Comparison of ENCODE assay signal across 2 cellular contexts in the genomic region with DNA sequence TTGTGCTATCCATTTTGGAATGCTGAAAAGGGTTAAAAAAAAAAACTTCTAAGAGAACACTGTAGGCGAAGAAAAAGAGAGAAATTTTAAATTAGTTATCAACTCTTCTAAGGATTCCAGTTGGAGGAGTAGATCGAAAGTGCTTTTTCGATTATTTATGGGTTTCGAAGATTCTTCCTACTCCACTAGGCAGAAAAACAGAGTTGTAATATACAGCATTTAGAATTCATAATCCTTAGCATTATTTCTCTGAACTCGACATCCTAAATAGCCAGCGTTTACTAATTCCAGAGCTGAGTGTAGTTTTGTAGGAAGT.
TF ChIP-seq lines count a peak whose summit lies in the region.

No MANE protein-coding gene starts in this region.

TF ChIP-seq in endothelial cell of umbilical vein, 7 proteins besides CTCF, POLR2A, EP300 and RAD21 (continued from another document):
- TF ChIP-seq GATA2 (IDR thresholded peaks at IDR 0.05; ENCODE audit: insufficient read depth, insufficient read length, low read depth, low read length) (no peak), MYC (IDR thresholded peaks at IDR 0.05; ENCODE audit: low read depth, low read length) (no peak), JUN (IDR thresholded peaks at IDR 0.05; ENCODE audit: borderline replicate concordance, insufficient read depth, insufficient read length, low read depth) (no peak)
- TF ChIP-seq, protein P1, sequence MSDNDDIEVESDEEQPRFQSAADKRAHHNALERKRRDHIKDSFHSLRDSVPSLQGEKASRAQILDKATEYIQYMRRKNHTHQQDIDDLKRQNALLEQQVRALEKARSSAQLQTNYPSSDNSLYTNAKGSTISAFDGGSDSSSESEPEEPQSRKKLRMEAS (IDR thresholded peaks at IDR 0.05; ENCODE audit: insufficient read depth, insufficient read length): no peak

TF ChIP-seq in neural cell, 6 proteins besides CTCF, POLR2A, EP300 and RAD21:
- TF ChIP-seq, protein P2, sequence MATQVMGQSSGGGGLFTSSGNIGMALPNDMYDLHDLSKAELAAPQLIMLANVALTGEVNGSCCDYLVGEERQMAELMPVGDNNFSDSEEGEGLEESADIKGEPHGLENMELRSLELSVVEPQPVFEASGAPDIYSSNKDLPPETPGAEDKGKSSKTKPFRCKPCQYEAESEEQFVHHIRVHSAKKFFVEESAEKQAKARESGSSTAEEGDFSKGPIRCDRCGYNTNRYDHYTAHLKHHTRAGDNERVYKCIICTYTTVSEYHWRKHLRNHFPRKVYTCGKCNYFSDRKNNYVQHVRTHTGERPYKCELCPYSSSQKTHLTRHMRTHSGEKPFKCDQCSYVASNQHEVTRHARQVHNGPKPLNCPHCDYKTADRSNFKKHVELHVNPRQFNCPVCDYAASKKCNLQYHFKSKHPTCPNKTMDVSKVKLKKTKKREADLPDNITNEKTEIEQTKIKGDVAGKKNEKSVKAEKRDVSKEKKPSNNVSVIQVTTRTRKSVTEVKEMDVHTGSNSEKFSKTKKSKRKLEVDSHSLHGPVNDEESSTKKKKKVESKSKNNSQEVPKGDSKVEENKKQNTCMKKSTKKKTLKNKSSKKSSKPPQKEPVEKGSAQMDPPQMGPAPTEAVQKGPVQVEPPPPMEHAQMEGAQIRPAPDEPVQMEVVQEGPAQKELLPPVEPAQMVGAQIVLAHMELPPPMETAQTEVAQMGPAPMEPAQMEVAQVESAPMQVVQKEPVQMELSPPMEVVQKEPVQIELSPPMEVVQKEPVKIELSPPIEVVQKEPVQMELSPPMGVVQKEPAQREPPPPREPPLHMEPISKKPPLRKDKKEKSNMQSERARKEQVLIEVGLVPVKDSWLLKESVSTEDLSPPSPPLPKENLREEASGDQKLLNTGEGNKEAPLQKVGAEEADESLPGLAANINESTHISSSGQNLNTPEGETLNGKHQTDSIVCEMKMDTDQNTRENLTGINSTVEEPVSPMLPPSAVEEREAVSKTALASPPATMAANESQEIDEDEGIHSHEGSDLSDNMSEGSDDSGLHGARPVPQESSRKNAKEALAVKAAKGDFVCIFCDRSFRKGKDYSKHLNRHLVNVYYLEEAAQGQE (IDR thresholded peaks at IDR 0.05; ENCODE audit: borderline replicate concordance): no peak
- TF ChIP-seq TAF1 (IDR thresholded peaks at IDR 0.05; ENCODE audit: low read depth) (no peak), POLR2AphosphoS5 (IDR thresholded peaks at IDR 0.05) (no peak), MXI1 (conservative IDR thresholded peaks at IDR 0.05; ENCODE audit: poor library complexity, severe bottlenecking) (no peak), EZH2 (IDR thresholded peaks at IDR 0.05; ENCODE audit: borderline replicate concordance, insufficient read depth, low read length, poor library complexity, severe bottlenecking) (no peak)
